Comparison of ENCODE assay signal across 7 cellular contexts in the genomic region with DNA sequence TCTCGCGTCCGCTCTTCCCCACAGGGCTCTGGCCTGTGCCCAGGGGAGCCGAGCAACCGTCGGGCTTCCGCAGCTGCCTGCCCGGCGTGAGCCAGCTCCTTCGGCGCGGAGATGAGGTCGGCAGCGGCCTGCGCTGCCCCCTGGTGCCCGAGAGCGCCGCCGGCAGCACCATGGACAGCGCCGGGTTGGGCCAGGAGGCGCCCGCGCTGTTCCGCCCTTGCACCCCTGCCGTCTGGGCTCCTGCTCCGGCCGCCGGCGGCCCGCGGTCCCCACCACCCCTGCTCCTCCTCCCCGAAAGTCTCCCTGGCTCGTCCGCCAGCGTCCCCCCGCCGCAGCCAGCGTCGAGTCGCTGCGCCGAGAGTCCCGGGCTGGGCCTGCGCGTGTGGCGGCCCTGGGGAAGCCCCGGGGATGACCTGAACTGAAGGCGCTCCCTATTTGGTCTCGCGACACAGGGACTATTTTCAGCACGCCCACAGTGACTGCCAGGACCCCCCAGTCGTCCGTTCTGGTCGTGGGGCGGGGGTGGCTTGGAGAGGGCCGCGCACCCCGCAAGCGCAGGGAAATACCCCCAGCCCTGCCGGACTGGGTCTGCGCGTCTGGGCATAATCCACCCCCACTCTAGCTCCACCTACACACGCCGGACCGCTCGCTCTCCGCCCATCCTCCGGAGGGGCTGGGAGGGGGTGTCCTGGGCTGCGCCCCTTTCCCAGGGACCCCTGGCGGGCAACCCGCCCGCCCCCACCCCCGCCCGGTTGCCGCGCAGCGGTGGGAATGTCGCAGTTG. TPM values are rescaled to one million over a fixed set of nuclear protein-coding genes. Genes with fewer than 3 reads are reported as not detected.
DNase-seq lines count a peak whose midpoint lies in the region; ATAC-seq and TF ChIP-seq lines count a peak whose summit lies in the region.

No MANE protein-coding gene starts in this region.

- H3K27me3 Mint-ChIP-seq in endothelial cell (ENCODE audit: unreplicated experiment): peaks cover 27% of the 10 kb centered on the region

- peak overlapping the region; percentile 37 for H3K4me3 ChIP-seq in GM12865 (ENCODE audit: low read depth, low read length)

- no peaks in the 10 kb centered on the region for H3K9me3 Mint-ChIP-seq in endothelial cell (ENCODE audit: unreplicated experiment)

- no peak overlapping the region for H3K27ac Mint-ChIP-seq in endothelial cell (ENCODE audit: unreplicated experiment)

- ATAC-seq in HG03342 (IDR thresholded peaks at IDR 0.05; ENCODE audit: unreplicated experiment): peak; percentile 42

- no peak overlapping the region for H3K4me3 Mint-ChIP-seq in endothelial cell (ENCODE audit: unreplicated experiment)

- peaks cover 6% of the 10 kb centered on the region for H3K4me1 Mint-ChIP-seq in endothelial cell (ENCODE audit: unreplicated experiment)

- TF ChIP-seq CTCF in GM12865 (IDR thresholded peaks at IDR 0.05; ENCODE audit: insufficient read depth, low read depth, low read length, missing control alignments) (peak; percentile 92), endothelial cell (IDR thresholded peaks at IDR 0.05; ENCODE audit: unreplicated experiment) (peak; percentile 62)

- DNase-seq in GM12865 (ENCODE audit: low read depth) (peak; percentile 87), NCI-H82 (lab: John Stamatoyannopoulos, UW) (peak; percentile 87), endothelial cell (ENCODE audit: low spot score) (peak; percentile 93), mucosa of gallbladder (ENCODE audit: low spot score) (peak; percentile 79)
- DNase-seq in activated CD8-positive, alpha-beta memory T cell treated with anti-CD3 and anti-CD28 coated beads for 48 hours (ENCODE audit: low read depth in 2 of 3, low spot score in 2 of 3): peak; percentile 48 to 78 (median 70)
- DNase-seq in stimulated activated CD8-positive, alpha-beta memory T cell treated with anti-CD3 and anti-CD28 coated beads, Interleukin-4, amount 100 ng/mL, for 48 hours: peak; percentile 88

- no peaks in the 10 kb centered on the region for H3K36me3 Mint-ChIP-seq in endothelial cell (ENCODE audit: low read depth, unreplicated experiment)

RNA-seq across cellular contexts. Expression of a gene that starts 1.3 kb away (rescaled TPM):
- total RNA-seq in endothelial cell (ENCODE audit: unreplicated experiment): not detected
- total RNA-seq in mucosa of gallbladder: not detected

RNA-seq across cellular contexts. Expression of a gene that starts 9.5 kb away (rescaled TPM):
- total RNA-seq in endothelial cell (ENCODE audit: unreplicated experiment) (52.2 TPM), mucosa of gallbladder (52.9 TPM)

RNA-seq across cellular contexts. Expression of a gene that starts 15.6 kb away (rescaled TPM):
- total RNA-seq in endothelial cell (ENCODE audit: unreplicated experiment): 3.0 TPM
- total RNA-seq in mucosa of gallbladder: 14.8 TPM

RNA-seq across cellular contexts. Expression of a gene that starts 39.4 kb away (rescaled TPM):
- total RNA-seq in endothelial cell (ENCODE audit: unreplicated experiment) (not detected), mucosa of gallbladder (26.6 TPM)

RNA-seq across cellular contexts. Expression of a gene that starts 45.9 kb away (rescaled TPM):
- total RNA-seq in endothelial cell (ENCODE audit: unreplicated experiment) (601 TPM), mucosa of gallbladder (282 TPM)

Comparison
In these comparisons a context has a peak if more than half of its experiments do, and no peak if none do; other contexts are left out.
1. Peak in every context shown above with its lines: DNase-seq, ATAC-seq and H3K4me3 ChIP-seq.